ENCODE assay signal across 9 cellular contexts in genomic region chr15:42576776-42577175, GRCh38. TPM values are rescaled to one million over a fixed set of nuclear protein-coding genes. Genes with fewer than 3 reads are reported as not detected.
A peak's percentile ranks its signal among the peaks of the same experiment; 100 is the strongest.
DNase-seq lines count a peak whose midpoint lies in the region; ATAC-seq and TF ChIP-seq lines count a peak whose summit lies in the region.
"Had no signal": no experiment of that assay in that cellular context is flagged by ENCODE, and none has a peak within 500 bp of the region (broad histone marks: within the 10 kb centered on the region; RNA-seq: fewer than 3 reads in every experiment).

No MANE protein-coding gene starts in this region.

- H3K36me3 ChIP-seq in SJSA1: peaks cover 3% of the 10 kb centered on the region; the same call in 1 of the 2 replicates
- no peaks in the 10 kb centered on the region for H3K36me3 ChIP-seq in fibroblast of lung (ENCODE audit: control insufficient read depth, insufficient read depth, low read length)

- ATAC-seq in stimulated activated memory B cell treated with anti-CD40 and anti-IgM and Interleukin-4, amounts not matched to agents 10 μg/mL and 1 μg/mL and 100 μg/mL, for 72 hours: no peak

- no peak overlapping the region for H3K9ac ChIP-seq in fibroblast of lung (ENCODE audit: insufficient read depth, low read length)

- H3K27me3 Mint-ChIP-seq in activated CD4-positive, alpha-beta T cell treated with anti-CD3 and anti-CD28 coated beads, Interleukin-2, amount 10 ng/mL, durations not matched to agents 24 days and 14 days: peaks cover 29% of the 10 kb centered on the region
- no peaks in the 10 kb centered on the region for H3K27me3 Mint-ChIP-seq in stimulated activated memory B cell treated with anti-CD40 and anti-IgM and Interleukin-4, amounts not matched to agents 10 μg/mL and 1 μg/mL and 100 μg/mL, for 72 hours

- H3K4me1 Mint-ChIP-seq in activated CD4-positive, alpha-beta T cell treated with anti-CD3 and anti-CD28 coated beads, Interleukin-2, amount 10 ng/mL, durations not matched to agents 24 days and 14 days: peaks cover 35% of the 10 kb centered on the region
- peaks cover 41% of the 10 kb centered on the region for H3K4me1 Mint-ChIP-seq in stimulated activated memory B cell treated with anti-CD40 and anti-IgM and Interleukin-4, amounts not matched to agents 10 μg/mL and 1 μg/mL and 100 μg/mL, for 72 hours

- no peak for TF ChIP-seq CTCF in fibroblast of lung (conservative IDR thresholded peaks at IDR 0.05 in 1 of 2, IDR thresholded peaks at IDR 0.05 in 1 of 2; ENCODE audit: low read depth in 1 of 2, low read length in 2 of 2)

- H4K20me1 ChIP-seq in fibroblast of lung (ENCODE audit: control insufficient read depth, extremely low read depth, insufficient read depth, low read length): no peaks in the 10 kb centered on the region

- H3K4me3 ChIP-seq in SJSA1: peak overlapping the region; percentile 81; the same call in 1 of the 2 replicates
- H3K4me3 ChIP-seq in fibroblast of lung (replicated peaks in 1 of 4; ENCODE audit: control extremely low read depth in 1 of 4, insufficient read depth in 1 of 4, low read depth in 3 of 4, low read length in 4 of 4): peak overlapping the region in 3 of 4 experiments; percentile 59 to 87 (median 79)

- H3K4me3 Mint-ChIP-seq in activated CD4-positive, alpha-beta T cell treated with anti-CD3 and anti-CD28 coated beads, Interleukin-2, amount 10 ng/mL, durations not matched to agents 24 days and 14 days: peak overlapping the region; percentile 93
- H3K4me3 Mint-ChIP-seq in stimulated activated memory B cell treated with anti-CD40 and anti-IgM and Interleukin-4, amounts not matched to agents 10 μg/mL and 1 μg/mL and 100 μg/mL, for 72 hours: peak overlapping the region; percentile 88

- no peak overlapping the region for H2AFZ ChIP-seq in fibroblast of lung (ENCODE audit: low read length)

- H3K27me3 ChIP-seq in SJSA1 (replicated peaks) (no peaks in the 10 kb centered on the region), fibroblast of lung (ENCODE audit: control insufficient read depth, insufficient read depth, low read length) (no peaks in the 10 kb centered on the region)

- H3K36me3 Mint-ChIP-seq in activated CD4-positive, alpha-beta T cell treated with anti-CD3 and anti-CD28 coated beads, Interleukin-2, amount 10 ng/mL, durations not matched to agents 24 days and 14 days (ENCODE audit: low read depth): peaks cover 7% of the 10 kb centered on the region
- no peaks in the 10 kb centered on the region for H3K36me3 Mint-ChIP-seq in stimulated activated memory B cell treated with anti-CD40 and anti-IgM and Interleukin-4, amounts not matched to agents 10 μg/mL and 1 μg/mL and 100 μg/mL, for 72 hours

- intact Hi-C loops in activated CD4-positive, alpha-beta T cell treated with anti-CD3 and anti-CD28 coated beads, Interleukin-2, amount 10 ng/mL, durations not matched to agents 24 days and 14 days (cut with micrococcal nuclease): loop anchor here (1.0 to 10.0 kb wide), 2 partner anchors 74 to 348 kb away; partner anchors contain the start of gene TTBK2

- peaks cover 1% of the 10 kb centered on the region for H3K79me2 ChIP-seq in fibroblast of lung (ENCODE audit: control insufficient read depth, insufficient read depth, low read length)

- H3K4me1 ChIP-seq in SJSA1 (replicated peaks) (peaks cover 26% of the 10 kb centered on the region), fibroblast of lung (ENCODE audit: control insufficient read depth, extremely low read depth, insufficient read depth, low read length) (peaks cover 13% of the 10 kb centered on the region)

- peak overlapping the region; percentile 57 for H3K4me2 ChIP-seq in fibroblast of lung (ENCODE audit: extremely low read depth, insufficient read depth, low read length)

- H3K9me3 Mint-ChIP-seq in activated CD4-positive, alpha-beta T cell treated with anti-CD3 and anti-CD28 coated beads, Interleukin-2, amount 10 ng/mL, durations not matched to agents 24 days and 14 days: no peaks in the 10 kb centered on the region
- no peaks in the 10 kb centered on the region for H3K9me3 Mint-ChIP-seq in stimulated activated memory B cell treated with anti-CD40 and anti-IgM and Interleukin-4, amounts not matched to agents 10 μg/mL and 1 μg/mL and 100 μg/mL, for 72 hours

- H3K27ac ChIP-seq in SJSA1 (no peak overlapping the region), fibroblast of lung (ENCODE audit: insufficient read depth, low read length) (no peak overlapping the region)
- H3K27ac ChIP-seq: C4-2B had no signal

- no peak for DNase-seq in activated CD4-positive, alpha-beta T cell treated with anti-CD3 and anti-CD28 coated beads, Interleukin-2, amount 10 ng/mL, durations not matched to agents 24 days and 14 days
- DNase-seq in activated CD4-positive, alpha-beta T cell treated with anti-CD3 and anti-CD28 coated beads, Interleukin-2, amount 50 U/mL, for 4 hours: no peak
- DNase-seq in SJSA1 (ENCODE audit: low read depth in 1 of 2, low spot score in 2 of 2) (no peak), fibroblast of lung (ENCODE audit: low read depth in 2 of 2) (no peak), DMS153 treated with DMSO at 0.1 percent for 48 hours (lab: John Stamatoyannopoulos, UW; ENCODE audit: unreplicated experiment) (no peak), germinal center (ENCODE audit: low spot score) (no peak)
- no peak for DNase-seq in activated CD4-positive, CD25-positive, alpha-beta regulatory T cell treated with anti-CD3 and anti-CD28 coated beads, Interleukin-2, amount 50 U/mL, for 72 hours

- H3K27ac Mint-ChIP-seq in activated CD4-positive, alpha-beta T cell treated with anti-CD3 and anti-CD28 coated beads, Interleukin-2, amount 10 ng/mL, durations not matched to agents 24 days and 14 days: no peak overlapping the region
- no peak overlapping the region for H3K27ac Mint-ChIP-seq in stimulated activated memory B cell treated with anti-CD40 and anti-IgM and Interleukin-4, amounts not matched to agents 10 μg/mL and 1 μg/mL and 100 μg/mL, for 72 hours

- no peaks in the 10 kb centered on the region for H3K9me3 ChIP-seq in SJSA1 (replicated peaks)
- no peaks in the 10 kb centered on the region for H3K9me3 ChIP-seq in fibroblast of lung (ENCODE audit: control insufficient read depth, insufficient read depth, low read depth, low read length)

RNA-seq across cellular contexts. Expression of gene STARD9, which starts 1.4 kb away (rescaled TPM):
- 7.2 and 8.8 TPM in 2 replicates for total RNA-seq in activated CD4-positive, alpha-beta T cell treated with anti-CD3 and anti-CD28 coated beads, Interleukin-2, amount 10 ng/mL, durations not matched to agents 24 days and 14 days
- 4.0 and 7.4 TPM in 2 replicates for total RNA-seq in SJSA1 (2014; rRNA removed; shearing (Covaris generic))
- total RNA-seq in fibroblast of lung: 4.4 and 8.3 TPM in 2 replicates
- 1.2 and 2.5 TPM in 2 replicates for polyA plus RNA-seq in fibroblast of lung
- polyA plus RNA-seq in fibroblast of lung (2012): 0.98 and 2.6 TPM in 2 replicates
- 7.0 and 11.0 TPM in 2 replicates for polyA minus RNA-seq in fibroblast of lung (ENCODE audit: low replicate concordance)

RNA-seq across cellular contexts. Expression of gene HAUS2, which starts 28.1 kb away (rescaled TPM):
- 41.1 and 48.0 TPM in 2 replicates for total RNA-seq in activated CD4-positive, alpha-beta T cell treated with anti-CD3 and anti-CD28 coated beads, Interleukin-2, amount 10 ng/mL, durations not matched to agents 24 days and 14 days
- total RNA-seq in SJSA1 (2014; rRNA removed; shearing (Covaris generic)): 88.9 and 92.3 TPM in 2 replicates
- total RNA-seq in fibroblast of lung: 19.8 and 25.3 TPM in 2 replicates
- 26.2 and 30.4 TPM in 2 replicates for polyA plus RNA-seq in fibroblast of lung
- polyA plus RNA-seq in fibroblast of lung (2012): 13.6 and 18.3 TPM in 2 replicates
- polyA minus RNA-seq in fibroblast of lung (ENCODE audit: low replicate concordance): 2.0 and 2.6 TPM in 2 replicates

RNA-seq across cellular contexts. Expression of gene LRRC57, which starts 28.2 kb away (rescaled TPM):
- total RNA-seq in activated CD4-positive, alpha-beta T cell treated with anti-CD3 and anti-CD28 coated beads, Interleukin-2, amount 10 ng/mL, durations not matched to agents 24 days and 14 days: 19.0 and 21.1 TPM in 2 replicates
- total RNA-seq in SJSA1 (2014; rRNA removed; shearing (Covaris generic)): 13.9 and 24.4 TPM in 2 replicates
- 10.3 and 13.9 TPM in 2 replicates for total RNA-seq in fibroblast of lung
- polyA plus RNA-seq in fibroblast of lung: 17.1 and 19.3 TPM in 2 replicates
- 10.3 and 11.3 TPM in 2 replicates for polyA plus RNA-seq in fibroblast of lung (2012)
- 5.5 and 7.4 TPM in 2 replicates for polyA minus RNA-seq in fibroblast of lung (ENCODE audit: low replicate concordance)
